Comparison of ENCODE assay signal across 22 cellular contexts in the genomic region with DNA sequence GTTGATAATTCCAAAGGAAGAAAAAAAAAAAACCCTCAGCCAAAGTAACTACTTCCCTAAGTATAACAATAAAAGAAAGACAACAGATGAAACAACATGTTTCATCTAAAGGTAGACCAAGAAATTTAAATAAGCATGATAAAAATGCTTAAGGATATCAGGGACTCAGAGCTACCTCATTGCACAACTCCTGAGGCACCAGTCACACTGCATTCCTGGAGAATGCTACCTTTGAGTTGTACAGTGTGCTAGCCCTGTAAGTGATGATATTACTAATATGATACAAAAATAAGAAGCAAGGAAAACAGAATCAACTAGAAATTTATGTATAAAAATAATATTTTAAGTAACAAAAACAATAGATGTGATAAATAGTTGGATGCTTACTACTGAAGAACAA. TPM values are rescaled to one million over a fixed set of nuclear protein-coding genes. Genes with fewer than 3 reads are reported as not detected.
"Had no signal": no experiment of that assay in that cellular context is flagged by ENCODE, and none has a peak within 500 bp of the region (broad histone marks: within the 10 kb centered on the region; RNA-seq: fewer than 3 reads in every experiment).

No MANE protein-coding gene starts in this region.

- ATAC-seq: gastroesophageal sphincter, left cardiac atrium, left ventricle myocardium superior, pancreas, right cardiac atrium had no signal

- H3K4me1 Mint-ChIP-seq: nephron had no signal

- DNase-seq: effector memory CD4-positive, alpha-beta T cell; kidney; left cardiac atrium; left ventricle myocardium superior; mesendoderm; naive B cell; occipital lobe; pancreas; right cardiac atrium; small intestine; stimulated activated CD4-positive, alpha-beta T cell treated with anti-CD3 and anti-CD28 coated beads, Interleukin-12 subunit alpha, Interleukin-12 subunit beta, amount 100 ng/mL, for 4 hours; stimulated activated naive CD4-positive, alpha-beta T cell; stomach; substantia nigra; transverse colon had no signal

- H3K27ac Mint-ChIP-seq: naive B cell, nephron, progenitor cell of endocrine pancreas had no signal

- H3K4me3 Mint-ChIP-seq: naive B cell, nephron had no signal

- H3K27ac ChIP-seq: gastroesophageal sphincter, pancreas, stomach, thoracic aorta, transverse colon, vagina had no signal

RNA-seq across cellular contexts. Expression of gene C7orf33, which starts 29.5 kb away (rescaled TPM):
- total RNA-seq: fibroblast of lung, gastroesophageal sphincter, kidney, left cardiac atrium, left ventricle myocardium superior, lung, occipital lobe, pancreas, progenitor cell of endocrine pancreas, right cardiac atrium, stomach, thoracic aorta, transverse colon, vagina had no signal
